Comparison of ENCODE assay signal across 13 cellular contexts in the genomic region with DNA sequence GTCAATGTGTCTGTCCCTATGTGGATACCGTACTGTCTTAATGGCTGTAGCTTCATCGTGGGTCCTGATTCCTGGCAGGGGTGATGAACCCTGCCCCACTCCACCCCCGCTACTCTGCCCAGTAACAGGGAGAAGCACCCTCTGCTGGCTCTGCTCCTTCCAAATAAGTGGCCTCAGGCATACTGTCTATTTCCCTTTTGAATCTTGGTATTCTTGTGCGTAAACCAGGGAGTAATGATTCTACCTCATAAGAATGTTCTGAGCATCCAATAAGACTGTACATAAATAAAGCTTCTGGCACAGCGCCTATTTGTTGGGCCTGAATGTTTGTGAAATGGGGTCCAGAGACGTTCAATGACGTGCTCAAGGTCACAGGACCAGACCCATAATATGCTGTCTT. TPM values are rescaled to one million over a fixed set of nuclear protein-coding genes. Genes with fewer than 3 reads are reported as not detected.
DNase-seq lines count a peak whose midpoint lies in the region; ATAC-seq, FAIRE-seq and TF ChIP-seq lines count a peak whose summit lies in the region.
"Had no signal": no experiment of that assay in that cellular context is flagged by ENCODE, and none has a peak within 500 bp of the region (broad histone marks: within the 10 kb centered on the region; RNA-seq: fewer than 3 reads in every experiment).

No MANE protein-coding gene starts in this region.

- ATAC-seq in pancreas (peak; percentile 5 to 26 (median 17)), HG02973 (IDR thresholded peaks at IDR 0.05; ENCODE audit: unreplicated experiment) (no peak), HG02938 (IDR thresholded peaks at IDR 0.05; ENCODE audit: unreplicated experiment) (no peak)

- TF ChIP-seq POLR2A in adrenal gland (IDR thresholded peaks at IDR 0.05), result no peak

- no peaks in the 10 kb centered on the region for H3K27me3 ChIP-seq in adrenal gland
- H3K27me3 ChIP-seq in pancreas, result no peaks in the 10 kb centered on the region

- 41 to 47% (median 44%) methylated on average over 7 of the region's 7 CpGs for WGBS in adrenal gland, 4 donors
- 30 to 40% methylated on average over 7 of the region's 7 CpGs for WGBS in pancreas, 2 donors

- no peaks in the 10 kb centered on the region for H3K36me3 ChIP-seq in adrenal gland (replicated peaks in 1 of 2)
- no peaks in the 10 kb centered on the region for H3K36me3 ChIP-seq in pancreas

- peaks cover 11% of the 10 kb centered on the region in 2 donors for H3K4me1 ChIP-seq in adrenal gland (replicated peaks in 1 of 2)
- peaks cover 25 to 42% (median 35%) of the 10 kb centered on the region in 3 donors for H3K4me1 ChIP-seq in pancreas

- intact Hi-C loops in adrenal gland (cut with DNase I), result loop anchor here in 1 of 2 donors (5.0 kb wide), 1 partner anchor 87 kb away; no protein-coding TSS in a partner anchor
- intact Hi-C loops in pancreas (cut with DNase I), result no loop called here

- peak overlapping the region; percentile 49 to 89 (median 61) for H3K27ac ChIP-seq in adrenal gland
- peak overlapping the region; percentile 51 to 77 (median 71) for H3K27ac ChIP-seq in pancreas

- H3K9me3 ChIP-seq in adrenal gland (replicated peaks in 1 of 3), result no peaks in the 10 kb centered on the region
- no peaks in the 10 kb centered on the region for H3K9me3 ChIP-seq in pancreas

- FAIRE-seq in pancreas (lab: Jason Lieb, UNC), result peak; percentile 13
- FAIRE-seq: GM12892, small intestine had no signal

- TF ChIP-seq CTCF in AG10803 (conservative IDR thresholded peaks at IDR 0.05; ENCODE audit: low read length) (no peak), adrenal gland (IDR thresholded peaks at IDR 0.05) (no peak), fibroblast of villous mesenchyme (IDR thresholded peaks at IDR 0.05; ENCODE audit: insufficient read depth, low read depth, low read length) (peak; percentile 14), pancreas (IDR thresholded peaks at IDR 0.05) (no peak)

- DNase-seq in AG10803 (ENCODE audit: low read depth) (peak; percentile 24), adrenal gland (peak in 6 of 7 donors; percentile 35 to 76 (median 55)), fibroblast of villous mesenchyme (ENCODE audit: low read depth) (peak; percentile 95), pancreas (peak in 3 of 6 donors; percentile 30 to 42 (median 31)), NCI-H1436 treated with DMSO at 0.1 percent for 48 hours (lab: John Stamatoyannopoulos, UW) (no peak)
- no peak for DNase-seq in effector CD8-positive, alpha-beta T cell (lab: John Stamatoyannopoulos, UW)
- DNase-seq: activated CD4-positive, alpha-beta T cell treated with anti-CD3 and anti-CD28 coated beads for 48 hours; NCI-H1417 treated with DMSO at 0.1 percent for 48 hours; small intestine; stimulated activated naive CD4-positive, alpha-beta T cell had no signal

- H3K4me3 ChIP-seq in AG10803 (ENCODE audit: low read length), result no peak overlapping the region
- no peak overlapping the region for H3K4me3 ChIP-seq in adrenal gland
- H3K4me3 ChIP-seq in fibroblast of villous mesenchyme (ENCODE audit: low read depth, low read length), result no peak overlapping the region
- H3K4me3 ChIP-seq in pancreas, result no peak overlapping the region

RNA-seq across cellular contexts. Expression of a gene that starts 35.2 kb away (rescaled TPM):
- total RNA-seq in adrenal gland, result 10 to 100 TPM; 12.2 to 37.5 (median 26.1) TPM
- 10 to 100 TPM; 17.8 to 49.4 (median 26.4) TPM for polyA plus RNA-seq in adrenal gland
- 42.3 and 48.0 TPM in 2 replicates for total RNA-seq in fibroblast of villous mesenchyme
- total RNA-seq in pancreas, result 1 to 10 TPM; 4.1 to 8.7 (median 7.6) TPM
- polyA plus RNA-seq in pancreas, result 1 to 10 TPM; 5.9 to 7.1 TPM

Comparison
In these comparisons a context has a peak if more than half of its experiments do, and no peak if none do; other contexts are left out.
1. DNase-seq: peak in AG10803 (single experiment), adrenal gland (6 of 7) and fibroblast of villous mesenchyme (single experiment); none in effector CD8-positive, alpha-beta T cell (single experiment) and NCI-H1436 treated with DMSO at 0.1 percent for 48 hours (single experiment).
2. ATAC-seq: peak in pancreas (4 of 4); none in HG02973 (single experiment) and HG02938 (single experiment).